Comparison of ENCODE assay signal across 28 cellular contexts in the genomic region with DNA sequence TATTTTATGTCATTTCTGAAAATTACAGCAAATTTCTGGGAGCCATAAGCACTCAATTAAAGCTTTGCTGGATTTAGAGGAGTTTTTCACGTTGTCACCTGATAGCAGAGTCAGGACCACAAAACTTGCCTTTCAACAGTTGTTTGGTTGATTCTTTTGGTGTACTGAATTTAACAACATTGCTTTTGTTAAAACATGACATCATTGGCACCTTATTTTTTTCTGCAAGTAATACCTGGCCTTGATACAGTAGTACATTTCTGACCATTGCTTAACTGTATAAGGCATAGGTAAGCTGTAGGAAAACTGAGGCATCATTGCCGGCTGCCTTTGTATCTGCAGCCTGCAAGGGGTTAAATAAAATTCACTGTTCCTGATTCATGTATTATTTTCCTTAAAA. TPM values are rescaled to one million over a fixed set of nuclear protein-coding genes. Genes with fewer than 3 reads are reported as not detected.
"Had no signal": no experiment of that assay in that cellular context is flagged by ENCODE, and none has a peak within 500 bp of the region (broad histone marks: within the 10 kb centered on the region; RNA-seq: fewer than 3 reads in every experiment).

No MANE protein-coding gene starts in this region.

- H3K27ac Mint-ChIP-seq: activated CD8-positive, alpha-beta T cell treated with anti-CD3 and anti-CD28 coated beads for 36 hours; activated naive CD8-positive, alpha-beta T cell treated with anti-CD3 and anti-CD28 coated beads for 36 hours; activated T-helper 17 cell treated with anti-CD3 and anti-CD28 coated beads, Interleukin-2, amount 50 U/mL, for 72 hours; T-helper 2 cell treated with Interferon-gamma antibody and Interleukin-4, amounts not matched to agents 5 μg/mL and 100 μg/mL, for 36 hours had no signal

- H3K36me3 ChIP-seq: brain microvascular endothelial cell had no signal

- H2AFZ ChIP-seq: PC-9 had no signal

- H3K9me3 Mint-ChIP-seq: activated CD4-positive, alpha-beta T cell treated with anti-CD3 and anti-CD28 coated beads, Interleukin-2, amount 10 ng/mL, durations not matched to agents 24 days and 14 days; activated CD8-positive, alpha-beta T cell treated with anti-CD3 and anti-CD28 coated beads for 36 hours; activated naive CD8-positive, alpha-beta T cell treated with anti-CD3 and anti-CD28 coated beads for 36 hours; activated T-cell treated with anti-CD3 and anti-CD28 coated beads, Interleukin-2, amount 50 U/mL, for 72 hours; activated T-helper 17 cell treated with anti-CD3 and anti-CD28 coated beads, Interleukin-2, amount 50 U/mL, for 72 hours; central memory CD8-positive, alpha-beta T cell; T-helper 2 cell treated with Interferon-gamma antibody and Interleukin-4, amounts not matched to agents 5 μg/mL and 100 μg/mL, for 36 hours had no signal

- H3K4me2 ChIP-seq: PC-9 had no signal

- ATAC-seq: activated CD8-positive, alpha-beta T cell treated with anti-CD3 and anti-CD28 coated beads for 36 hours; activated T-cell treated with anti-CD3 and anti-CD28 coated beads, Interleukin-2, amount 50 U/mL, for 72 hours; activated T-helper 17 cell treated with anti-CD3 and anti-CD28 coated beads, Interleukin-2, amount 50 U/mL, for 72 hours; Right ventricle myocardium inferior had no signal

- H3K27ac ChIP-seq: brain microvascular endothelial cell, PC-9, RWPE1 had no signal

- H3K27me3 Mint-ChIP-seq: activated T-helper 17 cell treated with anti-CD3 and anti-CD28 coated beads, Interleukin-2, amount 50 U/mL, for 72 hours; central memory CD8-positive, alpha-beta T cell had no signal

- H3K4me3 Mint-ChIP-seq: activated CD8-positive, alpha-beta T cell treated with anti-CD3 and anti-CD28 coated beads for 36 hours; central memory CD8-positive, alpha-beta T cell; T-helper 2 cell treated with Interferon-gamma antibody and Interleukin-4, amounts not matched to agents 5 μg/mL and 100 μg/mL, for 36 hours had no signal

- DNase-seq: activated CD4-positive, alpha-beta T cell treated with anti-CD3 and anti-CD28 coated beads, Interleukin-2, amount 50 U/mL, for 4 hours; activated CD8-positive, alpha-beta T cell treated with anti-CD3 and anti-CD28 coated beads for 36 hours; activated effector memory CD4-positive, alpha-beta T cell treated with anti-CD3 and anti-CD28 coated beads, Interleukin-2, amount 50 U/mL, for 16 hours; activated naive CD4-positive, alpha-beta T cell; activated naive CD4-positive, alpha-beta T cell treated with anti-CD3 and anti-CD28 coated beads, Interleukin-2, amount 50 U/mL, for 16 hours; activated naive CD8-positive, alpha-beta T cell treated with anti-CD3 and anti-CD28 coated beads for 36 hours; activated T-cell treated with anti-CD3 and anti-CD28 coated beads, Interleukin-2, amount 50 U/mL, for 1 hour; activated T-cell treated with anti-CD3 and anti-CD28 coated beads, Interleukin-2, amount 50 U/mL, for 72 hours; amniotic stem cell; aorta; brain microvascular endothelial cell; Karpas-422; NCI-H1105; NCI-H1417 treated with DMSO at 0.1 percent for 48 hours; NCI-H1694 treated with DMSO at 0.1 percent for 48 hours; NCI-H2029; NCI-H345; NCI-H524 treated with DMSO at 0.1 percent for 48 hours; PC-9; SIG-M5; SW 1271 had no signal

- H3K4me3 ChIP-seq: PC-9 had no signal

RNA-seq across cellular contexts. Expression of a gene that starts 4.5 kb away (rescaled TPM):
- total RNA-seq: NCI-H460, PC-9 had no signal
